1 cellular context compared by ENCODE assay signal in genomic region chr1:161117681-161118581, GRCh38.
TF ChIP-seq lines count a peak whose summit lies in the region.

Gene NIT1 (plus strand): TSS chr1:161118105. CDS start chr1:161118177, 72 bp downstream.
Gene PFDN2 (minus strand): TSS chr1:161118037. CDS start chr1:161118026, 11 bp downstream.

TF ChIP-seq in H1, 55 proteins besides CTCF, POLR2A, EP300 and RAD21 (continued from another document):
- TF ChIP-seq TAF1 (IDR thresholded peaks at IDR 0.05; ENCODE audit: low read depth, low read length) (peak; percentile 89), MAX (IDR thresholded peaks at IDR 0.05) (peak; percentile 49; the same call in 1 of the 2 replicates), KDM4A (IDR thresholded peaks at IDR 0.05; ENCODE audit: low read depth, low read length, severe bottlenecking) (peak; percentile 21), SAP30 (IDR thresholded peaks at IDR 0.05; ENCODE audit: insufficient read depth, insufficient replicate concordance, low read length) (peak; percentile 84), PHF8 (conservative IDR thresholded peaks at IDR 0.05; ENCODE audit: low read depth, low read length) (peak; percentile 86), NANOG (IDR thresholded peaks at IDR 0.05; ENCODE audit: insufficient read depth, low read depth, low read length, poor library complexity, severe bottlenecking) (no peak), HDAC2 (IDR thresholded peaks at IDR 0.05; ENCODE audit: borderline replicate concordance in 1 of 2, low read depth in 2 of 2, low read length in 2 of 2) (peak in 1 of 2 experiments; percentile 66; a peak in 1 of 4 replicates), EGR1 (IDR thresholded peaks at IDR 0.05; ENCODE audit: borderline replicate concordance, low read depth, low read length) (peak; percentile 85; the same call in 1 of the 2 replicates), BRCA1 (IDR thresholded peaks at IDR 0.05; ENCODE audit: low read depth, low read length) (no peak)
